27 cellular contexts compared by ENCODE assay signal in the genomic region with DNA sequence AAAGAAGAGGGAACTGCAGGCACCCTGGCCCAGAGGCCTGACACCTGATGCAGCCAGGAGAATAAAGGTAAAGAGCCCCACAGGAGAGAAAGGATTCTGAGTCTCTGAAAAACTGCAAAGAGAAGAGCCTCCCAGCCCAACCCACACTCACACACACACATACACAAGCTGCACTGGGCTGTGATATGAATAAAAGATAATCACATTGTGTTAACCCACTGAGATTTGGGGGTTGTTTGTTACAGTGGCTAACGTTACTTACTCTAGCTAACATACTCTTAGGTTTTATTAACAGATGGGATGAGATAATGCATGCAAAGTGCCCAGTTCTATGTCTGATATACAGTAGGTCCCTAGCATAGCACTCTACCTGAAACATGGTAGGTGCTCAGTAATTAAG.
"Had no signal": no experiment of that assay in that cellular context is flagged by ENCODE, and none has a peak within 500 bp of the region (broad histone marks: within the 10 kb centered on the region; RNA-seq: fewer than 3 reads in every experiment).

No MANE protein-coding gene starts in this region.

- H3K27ac ChIP-seq: colonic mucosa, gastroesophageal sphincter, hepatocyte, right atrium auricular region, suprapubic skin, tibial artery, upper lobe of right lung had no signal

- H3K27me3 ChIP-seq: colonic mucosa, gastroesophageal sphincter, hepatocyte, right atrium auricular region, suprapubic skin, upper lobe of right lung had no signal

- H3K36me3 Mint-ChIP-seq: mesothelial cell of epicardium had no signal

- H3K4me1 ChIP-seq: colonic mucosa, tibial artery, upper lobe of right lung had no signal

- H3K27me3 Mint-ChIP-seq: activated T-cell treated with anti-CD3 and anti-CD28 coated beads, Interleukin-2, amount 50 U/mL, for 24 hours; T-helper 17 cell had no signal

- H3K4me3 Mint-ChIP-seq: activated CD4-positive, alpha-beta memory T cell treated with anti-CD3 and anti-CD28 coated beads, Interleukin-2, amount 10 ng/mL, durations not matched to agents 7 days and 5 days; activated CD4-positive, alpha-beta T cell treated with anti-CD3 and anti-CD28 coated beads, Interleukin-2, amount 10 ng/mL, durations not matched to agents 7 days and 5 days; activated T-cell treated with anti-CD3 and anti-CD28 coated beads, Interleukin-2, amount 50 U/mL, for 24 hours; mesothelial cell of epicardium; naive thymus-derived CD4-positive, alpha-beta T cell; neural crest cell; T-helper 17 cell had no signal

- DNase-seq: activated CD4-positive, alpha-beta memory T cell treated with anti-CD3 and anti-CD28 coated beads, Interleukin-2, amount 10 ng/mL, durations not matched to agents 7 days and 5 days; activated CD4-positive, alpha-beta T cell treated with anti-CD3 and anti-CD28 coated beads for 1 hour; activated CD4-positive, alpha-beta T cell treated with anti-CD3 and anti-CD28 coated beads, Interleukin-2, amount 10 ng/mL, durations not matched to agents 7 days and 5 days; activated CD8-positive, alpha-beta memory T cell treated with anti-CD3 and anti-CD28 coated beads, Interleukin-2, amount 50 U/mL, for 48 hours; activated gamma-delta T cell treated with Interleukin-2 at 50 U/mL for 16 hours; activated naive CD4-positive, alpha-beta T cell treated with anti-CD3 and anti-CD28 coated beads, Interleukin-2, amount 50 U/mL, for 16 hours; activated T-cell treated with anti-CD3 and anti-CD28 coated beads, Interleukin-2, amount 50 U/mL, for 24 hours; amygdala; colonic mucosa; effector memory CD4-positive, alpha-beta T cell; erythroblast; islet precursor cell; left colon; naive thymus-derived CD4-positive, alpha-beta T cell; nucleus accumbens; stimulated activated CD4-positive, alpha-beta T cell treated with anti-CD3 and anti-CD28 coated beads, Interleukin-15, amount 100 ng/mL, for 24 hours; stimulated activated CD4-positive, alpha-beta T cell treated with anti-CD3 and anti-CD28 coated beads, Interleukin-2, amount 100 ng/mL, for 24 hours; stimulated activated naive CD4-positive, alpha-beta T cell; T-helper 17 cell; tibial artery; upper lobe of right lung had no signal

- H3K9me3 Mint-ChIP-seq: activated T-cell treated with anti-CD3 and anti-CD28 coated beads, Interleukin-2, amount 50 U/mL, for 24 hours; mesothelial cell of epicardium; naive thymus-derived CD4-positive, alpha-beta T cell; neural crest cell had no signal

- H3K4me1 Mint-ChIP-seq: neural crest cell had no signal

- H3K9me3 ChIP-seq: colonic mucosa, gastroesophageal sphincter, right atrium auricular region, suprapubic skin, tibial artery, upper lobe of right lung had no signal

- ATAC-seq: left colon; naive thymus-derived CD4-positive, alpha-beta T cell; T-helper 17 cell; upper lobe of right lung had no signal

- H3K4me3 ChIP-seq: colonic mucosa, gastroesophageal sphincter, hepatocyte, right atrium auricular region, suprapubic skin, tibial artery, upper lobe of right lung had no signal

- H3K36me3 ChIP-seq: colonic mucosa, gastroesophageal sphincter, right atrium auricular region, suprapubic skin, tibial artery, upper lobe of right lung had no signal

- H3K27ac Mint-ChIP-seq: activated CD4-positive, alpha-beta memory T cell treated with anti-CD3 and anti-CD28 coated beads, Interleukin-2, amount 10 ng/mL, durations not matched to agents 7 days and 5 days; activated CD4-positive, alpha-beta T cell treated with anti-CD3 and anti-CD28 coated beads, Interleukin-2, amount 10 ng/mL, durations not matched to agents 7 days and 5 days; activated T-cell treated with anti-CD3 and anti-CD28 coated beads, Interleukin-2, amount 50 U/mL, for 24 hours; mesothelial cell of epicardium; naive thymus-derived CD4-positive, alpha-beta T cell; T-helper 17 cell had no signal
